18 cellular contexts compared by ENCODE assay signal in the genomic region with DNA sequence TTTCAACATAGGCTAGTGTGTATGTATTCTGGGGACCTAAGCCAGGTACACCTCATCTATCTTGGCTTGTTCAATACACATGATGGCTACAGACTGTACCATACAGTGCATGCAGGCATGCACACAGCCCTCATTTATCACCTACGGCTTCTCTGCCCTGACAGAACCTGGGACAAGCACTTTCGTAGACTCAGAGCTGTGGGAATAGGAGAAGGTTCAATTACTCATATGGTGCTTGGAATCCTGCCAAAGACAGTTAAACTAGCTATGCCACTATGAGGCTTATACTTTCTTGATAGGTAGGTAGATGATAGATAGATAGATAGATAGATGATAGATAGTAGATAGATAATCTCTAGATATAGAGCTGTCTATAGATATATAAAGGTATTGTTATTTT.
A peak's percentile ranks its signal among the peaks of the same experiment; 100 is the strongest.
DNase-seq lines count a peak whose midpoint lies in the region; ATAC-seq, FAIRE-seq and TF ChIP-seq lines count a peak whose summit lies in the region.
"Had no signal": no experiment of that assay in that cellular context is flagged by ENCODE, and none has a peak within 500 bp of the region (broad histone marks: within the 10 kb centered on the region; RNA-seq: fewer than 3 reads in every experiment).

No MANE protein-coding gene starts in this region.

- no peak overlapping the region for H2BK120ac ChIP-seq in mesenchymal stem cell (ENCODE audit: low read depth, low read length)

- H3K4ac ChIP-seq in mesenchymal stem cell (ENCODE audit: low read depth in 1 of 2, low read length in 2 of 2), result no peak overlapping the region

- H3K36me3 Mint-ChIP-seq in osteocyte (ENCODE audit: unreplicated experiment), result no peaks in the 10 kb centered on the region

- H3K18ac ChIP-seq in mesenchymal stem cell (ENCODE audit: low read depth in 1 of 2, low read length in 2 of 2), result no peak overlapping the region

- H3K9ac ChIP-seq in mesenchymal stem cell (ENCODE audit: low read length), result no peak overlapping the region

- peaks cover 6% of the 10 kb centered on the region for H3K27me3 Mint-ChIP-seq in osteocyte (ENCODE audit: unreplicated experiment)
- H3K27me3 Mint-ChIP-seq: activated naive CD8-positive, alpha-beta T cell treated with anti-CD3 and anti-CD28 coated beads, Interleukin-2, amount 50 U/mL, for 24 hours had no signal

- H3K14ac ChIP-seq in mesenchymal stem cell (ENCODE audit: low read length in 2 of 2), result no peak overlapping the region

- no peak overlapping the region for H2BK5ac ChIP-seq in mesenchymal stem cell (ENCODE audit: low read depth, low read length, poor library complexity, severe bottlenecking)

- H3K4me1 ChIP-seq in osteoblast (ENCODE audit: insufficient read depth, low read length), result no peaks in the 10 kb centered on the region
- H3K4me1 ChIP-seq in mesenchymal stem cell (ENCODE audit: control insufficient read depth, insufficient read depth, low read depth, low read length), result no peaks in the 10 kb centered on the region
- H3K4me1 ChIP-seq: Caco-2 had no signal

- H4K91ac ChIP-seq in mesenchymal stem cell (ENCODE audit: low read length), result no peak overlapping the region

- H3K27ac ChIP-seq in osteoblast (ENCODE audit: low read depth, low read length) (no peak overlapping the region), mesenchymal stem cell (ENCODE audit: low read length, poor library complexity, severe bottlenecking) (no peak overlapping the region)
- H3K27ac ChIP-seq: HL-60 had no signal

- TF ChIP-seq CTCF in bronchial epithelial cell (IDR thresholded peaks at IDR 0.05; ENCODE audit: insufficient read depth, low read length, severe bottlenecking) (no peak), osteocyte (IDR thresholded peaks at IDR 0.05) (no peak), osteoblast (IDR thresholded peaks at IDR 0.05; ENCODE audit: extremely low read depth, low read depth, low read length) (no peak)

- no peak for FAIRE-seq in bronchial epithelial cell (lab: Jason Lieb, UNC)
- FAIRE-seq: endometrium, GM19239 had no signal

- H3K36me3 ChIP-seq in bronchial epithelial cell (ENCODE audit: control insufficient read depth, insufficient read depth, low read length), result no peaks in the 10 kb centered on the region
- H3K36me3 ChIP-seq in osteoblast (ENCODE audit: insufficient read depth, low read length), result no peaks in the 10 kb centered on the region
- H3K36me3 ChIP-seq in mesenchymal stem cell (ENCODE audit: control insufficient read depth in 1 of 2, insufficient read depth in 2 of 2, low read depth in 1 of 2, low read length in 2 of 2), result no peaks in the 10 kb centered on the region

- 83% methylated on average over 2 of the region's 2 CpGs for WGBS in mesenchymal stem cell

- H3K4me2 ChIP-seq in osteoblast (ENCODE audit: insufficient read depth, low read length) (no peak overlapping the region), mesenchymal stem cell (ENCODE audit: low read length, poor library complexity, severe bottlenecking) (no peak overlapping the region)

- peak; percentile 28 for DNase-seq in D341Med (ENCODE audit: low spot score)
- DNase-seq in NCI-H1105 (lab: John Stamatoyannopoulos, UW), result peak; percentile 63
- peak; percentile 20 for DNase-seq in NCI-H345 treated with DMSO at 0.1 percent for 48 hours (lab: John Stamatoyannopoulos, UW; ENCODE audit: unreplicated experiment)
- peak; percentile 49 for DNase-seq in bronchial epithelial cell (ENCODE audit: low read depth)
- no peak for DNase-seq in osteocyte (ENCODE audit: extremely low spot score, unreplicated experiment)
- DNase-seq in osteoblast (ENCODE audit: insufficient read length, low spot score, missing footprints), result no peak
- no peak for DNase-seq in mesenchymal stem cell
- DNase-seq: activated CD8-positive, alpha-beta T cell treated with anti-CD3 and anti-CD28 coated beads, Interleukin-2, amount 10 ng/mL, durations not matched to agents 7 days and 5 days; activated naive CD8-positive, alpha-beta T cell treated with anti-CD3 and anti-CD28 coated beads, Interleukin-2, amount 50 U/mL, for 24 hours; Caco-2; foreskin melanocyte; SW 1271 had no signal

- no peaks in the 10 kb centered on the region for H4K20me1 ChIP-seq in osteoblast (ENCODE audit: insufficient read depth, low read length)

- H3K4me3 Mint-ChIP-seq in osteocyte (ENCODE audit: unreplicated experiment), result no peak overlapping the region
- H3K4me3 Mint-ChIP-seq: activated CD8-positive, alpha-beta T cell treated with anti-CD3 and anti-CD28 coated beads, Interleukin-2, amount 10 ng/mL, durations not matched to agents 7 days and 5 days; activated naive CD8-positive, alpha-beta T cell treated with anti-CD3 and anti-CD28 coated beads, Interleukin-2, amount 50 U/mL, for 24 hours had no signal

- H3K27ac Mint-ChIP-seq in osteocyte (ENCODE audit: unreplicated experiment), result no peak overlapping the region
- H3K27ac Mint-ChIP-seq: activated CD8-positive, alpha-beta T cell treated with anti-CD3 and anti-CD28 coated beads, Interleukin-2, amount 10 ng/mL, durations not matched to agents 7 days and 5 days; activated naive CD8-positive, alpha-beta T cell treated with anti-CD3 and anti-CD28 coated beads, Interleukin-2, amount 50 U/mL, for 24 hours had no signal

- H3K9me3 ChIP-seq in osteoblast (ENCODE audit: low read depth, low read length) (peaks cover 2% of the 10 kb centered on the region), mesenchymal stem cell (ENCODE audit: control insufficient read depth, low read length) (no peaks in the 10 kb centered on the region)
- H3K9me3 ChIP-seq: Caco-2 had no signal

- H2BK15ac ChIP-seq in mesenchymal stem cell (ENCODE audit: low read depth, poor library complexity, severe bottlenecking), result no peak overlapping the region

- no peak overlapping the region for H4K8ac ChIP-seq in mesenchymal stem cell (ENCODE audit: low read length)

- H3K4me1 Mint-ChIP-seq in osteocyte (ENCODE audit: unreplicated experiment), result no peaks in the 10 kb centered on the region
- H3K4me1 Mint-ChIP-seq: activated naive CD8-positive, alpha-beta T cell treated with anti-CD3 and anti-CD28 coated beads, Interleukin-2, amount 50 U/mL, for 24 hours had no signal

- no peak overlapping the region for H2BK12ac ChIP-seq in mesenchymal stem cell (ENCODE audit: low read length in 2 of 2)

- H2AFZ ChIP-seq in osteoblast (ENCODE audit: low read length) (no peak overlapping the region), mesenchymal stem cell (ENCODE audit: low read depth, low read length) (no peak overlapping the region)

- no peaks in the 10 kb centered on the region for H3K9me3 Mint-ChIP-seq in osteocyte (ENCODE audit: unreplicated experiment)
- H3K9me3 Mint-ChIP-seq: activated naive CD8-positive, alpha-beta T cell treated with anti-CD3 and anti-CD28 coated beads, Interleukin-2, amount 50 U/mL, for 24 hours had no signal

- no peak for ATAC-seq in GM21717 (IDR thresholded peaks at IDR 0.05; ENCODE audit: unreplicated experiment)
- ATAC-seq: activated CD8-positive, alpha-beta T cell treated with anti-CD3 and anti-CD28 coated beads, Interleukin-2, amount 10 ng/mL, durations not matched to agents 7 days and 5 days; activated naive CD8-positive, alpha-beta T cell treated with anti-CD3 and anti-CD28 coated beads, Interleukin-2, amount 50 U/mL, for 24 hours; Panc1 had no signal

- H3K79me2 ChIP-seq in osteoblast (ENCODE audit: insufficient read depth, low read length), result no peaks in the 10 kb centered on the region

- no peaks in the 10 kb centered on the region for H3K27me3 ChIP-seq in bronchial epithelial cell (ENCODE audit: control insufficient read depth, insufficient read depth, low read length)
- no peaks in the 10 kb centered on the region for H3K27me3 ChIP-seq in osteoblast (ENCODE audit: insufficient read depth, low read length)
- H3K27me3 ChIP-seq in mesenchymal stem cell (ENCODE audit: control insufficient read depth in 1 of 2, insufficient read depth in 1 of 2, low read length in 2 of 2), result no peaks in the 10 kb centered on the region

- no peak overlapping the region for H3K23ac ChIP-seq in mesenchymal stem cell (ENCODE audit: low read length in 2 of 2)

- no peaks in the 10 kb centered on the region for H3K79me1 ChIP-seq in mesenchymal stem cell (replicated peaks; ENCODE audit: low read length, poor library complexity, severe bottlenecking)

- H3K4me3 ChIP-seq in bronchial epithelial cell (ENCODE audit: low read depth, low read length) (no peak overlapping the region), osteoblast (ENCODE audit: insufficient read depth, low read length) (no peak overlapping the region), mesenchymal stem cell (ENCODE audit: insufficient read depth in 1 of 2, low read depth in 1 of 2, low read length in 2 of 2) (no peak overlapping the region)
- H3K4me3 ChIP-seq: lung had no signal

- H2AK5ac ChIP-seq in mesenchymal stem cell (ENCODE audit: low read length, severe bottlenecking), result no peak overlapping the region

Comparison
In these comparisons a context has a peak if more than half of its experiments do, and no peak if none do; other contexts are left out.
1. DNase-seq: peak in D341Med (single experiment), NCI-H1105 (single experiment), NCI-H345 treated with DMSO at 0.1 percent for 48 hours (single experiment) and bronchial epithelial cell (single experiment); none in osteocyte (single experiment), osteoblast (single experiment) and mesenchymal stem cell (single experiment).